ENCODE assay signal across 17 cellular contexts in the genomic region with DNA sequence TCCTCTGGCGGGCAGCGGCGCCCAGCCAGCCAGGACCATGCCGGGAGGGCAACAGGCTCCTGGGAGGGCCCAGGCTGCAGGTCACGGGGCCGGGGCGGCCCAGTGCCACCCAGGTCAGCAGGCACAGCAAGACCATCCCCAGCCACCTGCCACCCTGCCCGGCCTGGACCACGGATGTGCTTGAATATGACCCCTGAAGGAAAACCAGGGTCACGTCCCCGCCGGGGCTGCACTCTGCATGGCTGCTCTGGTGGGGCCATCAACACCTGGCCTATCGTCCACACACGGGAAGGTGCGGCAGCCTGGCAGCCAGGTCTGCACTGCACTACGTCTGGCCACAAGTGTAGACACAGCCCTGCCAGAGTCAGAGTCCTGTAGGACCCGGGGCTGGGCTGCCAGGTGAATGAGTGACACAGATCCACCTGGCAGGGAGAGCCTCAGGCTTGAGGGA. TPM values are rescaled to one million over a fixed set of nuclear protein-coding genes. Genes with fewer than 3 reads are reported as not detected.
DNase-seq lines count a peak whose midpoint lies in the region; ATAC-seq and TF ChIP-seq lines count a peak whose summit lies in the region.
"Had no signal": no experiment of that assay in that cellular context is flagged by ENCODE, and none has a peak within 500 bp of the region (broad histone marks: within the 10 kb centered on the region; RNA-seq: fewer than 3 reads in every experiment).

No MANE protein-coding gene starts in this region.

- DNase-seq in left ventricle myocardium superior (peak; percentile 31), left cardiac atrium (no peak), ovary (peak in 3 of 5 donors; percentile 17 to 21 (median 18)), NCI-H1105 treated with DMSO at 0.1 percent for 48 hours (lab: John Stamatoyannopoulos, UW) (no peak), SHP77 (lab: John Stamatoyannopoulos, UW) (no peak), UCSD-AML1 (lab: John Stamatoyannopoulos, UW; ENCODE audit: unreplicated experiment) (no peak), activated gamma-delta T cell (lab: John Stamatoyannopoulos, UW) (no peak)
- DNase-seq in effector CD4-positive, alpha-beta T cell: peak; percentile 1
- DNase-seq: Caco-2, hypothalamus, PC-3 had no signal

- H3K27ac ChIP-seq in ovary: no peak overlapping the region
- H3K27ac ChIP-seq: prostate gland, VCaP had no signal

- ATAC-seq in left ventricle myocardium superior (no peak), left cardiac atrium (no peak)
- ATAC-seq: GM12878, K562, left colon, PC-3 had no signal

- TF ChIP-seq CTCF in ovary (IDR thresholded peaks at IDR 0.05): no peak

- no peak overlapping the region for H3K4me3 ChIP-seq in ovary
- H3K4me3 ChIP-seq: GM12878, GM23338, K562, prostate gland had no signal

- no peak for TF ChIP-seq EP300 in ovary (IDR thresholded peaks at IDR 0.05)

- no peaks in the 10 kb centered on the region for H3K27me3 ChIP-seq in ovary

- TF ChIP-seq POLR2A in ovary (IDR thresholded peaks at IDR 0.05): no peak

- intact Hi-C loops in left ventricle myocardium superior (cut with micrococcal nuclease): loop anchor here (10.0 kb wide), 1 partner anchor 456 kb away; no protein-coding TSS in a partner anchor
- intact Hi-C loops in left cardiac atrium (cut with DNase I): no loop called here
- intact Hi-C loops in ovary (cut with DNase I): loop anchor here in 2 of 4 donors (10.0 kb wide), 2 partner anchors 176 to 206 kb away; partner anchors contain the start of genes JMJD4 (in 2 of the 2) and SNAP47 (in 2 of the 2)

- peaks cover 3% of the 10 kb centered on the region for H3K4me1 ChIP-seq in ovary (ENCODE audit: insufficient read depth)
- H3K4me1 ChIP-seq: Caco-2 had no signal

- no peaks in the 10 kb centered on the region for H3K9me3 ChIP-seq in ovary
- H3K9me3 ChIP-seq: Caco-2, prostate gland had no signal

- H3K36me3 ChIP-seq in ovary: no peaks in the 10 kb centered on the region
- H3K36me3 ChIP-seq: prostate gland had no signal

- 94 to 95% (median 95%) methylated on average over 17 of the region's 17 CpGs for WGBS in ovary, 3 donors

RNA-seq across cellular contexts. Expression of gene WNT9A, which starts 6.9 kb away (rescaled TPM):
- total RNA-seq in left ventricle myocardium superior: 2.5 TPM
- total RNA-seq in left cardiac atrium: 1 to 10 TPM in 1 of 2 donors, under 1 TPM in 1; 0.80 to 1.1 TPM
- total RNA-seq in ovary: 10 to 100 TPM in 3 of 7 donors, 1 to 10 TPM in 4; 3.9 to 15.9 (median 9.8) TPM
- polyA plus RNA-seq in ovary: 10 to 100 TPM in 1 of 2 donors, 1 to 10 TPM in 1; 1.1 to 10.8 TPM
- total RNA-seq: GM12878 had no signal
- polyA plus RNA-seq: GM12878 had no signal

Comparison
In these comparisons a context has a peak if more than half of its experiments do, and no peak if none do; other contexts are left out.
1. DNase-seq: peak in left ventricle myocardium superior (single experiment), effector CD4-positive, alpha-beta T cell (single experiment) and ovary (3 of 5); none in left cardiac atrium (single experiment), NCI-H1105 treated with DMSO at 0.1 percent for 48 hours (single experiment), SHP77 (0 of 2), UCSD-AML1 (single experiment) and activated gamma-delta T cell (single experiment).